ENCODE assay signal across 1 cellular context in the genomic region with DNA sequence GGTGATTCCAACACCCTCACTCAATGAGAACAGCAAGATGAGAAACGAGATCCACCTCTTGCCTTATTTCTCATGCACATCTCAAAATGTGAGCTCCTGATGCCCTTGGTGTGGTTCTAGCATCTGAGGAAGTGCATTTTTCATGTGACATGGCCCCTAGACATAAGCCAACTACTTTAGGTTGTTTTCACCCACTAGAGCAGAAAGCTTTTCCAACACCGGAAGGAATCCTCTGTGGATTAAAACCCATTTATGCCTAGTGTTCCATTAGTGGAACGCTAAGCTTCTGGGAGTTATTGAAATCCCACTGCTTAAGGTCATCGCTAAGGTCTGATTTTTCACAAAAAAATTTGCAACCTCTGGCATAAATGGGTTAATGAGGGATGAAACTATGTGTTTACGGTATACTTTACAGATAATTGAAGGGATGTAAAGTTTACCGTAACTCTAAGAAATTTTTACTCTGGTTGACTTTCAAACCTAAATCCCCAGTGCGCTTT.
A peak's percentile ranks its signal among the peaks of the same experiment; 100 is the strongest.
TF ChIP-seq lines count a peak whose summit lies in the region.

No MANE protein-coding gene starts in this region.

TF ChIP-seq in A549, 52 proteins besides CTCF, POLR2A, EP300 and RAD21 (continued from another document):
- TF ChIP-seq, protein P1, sequence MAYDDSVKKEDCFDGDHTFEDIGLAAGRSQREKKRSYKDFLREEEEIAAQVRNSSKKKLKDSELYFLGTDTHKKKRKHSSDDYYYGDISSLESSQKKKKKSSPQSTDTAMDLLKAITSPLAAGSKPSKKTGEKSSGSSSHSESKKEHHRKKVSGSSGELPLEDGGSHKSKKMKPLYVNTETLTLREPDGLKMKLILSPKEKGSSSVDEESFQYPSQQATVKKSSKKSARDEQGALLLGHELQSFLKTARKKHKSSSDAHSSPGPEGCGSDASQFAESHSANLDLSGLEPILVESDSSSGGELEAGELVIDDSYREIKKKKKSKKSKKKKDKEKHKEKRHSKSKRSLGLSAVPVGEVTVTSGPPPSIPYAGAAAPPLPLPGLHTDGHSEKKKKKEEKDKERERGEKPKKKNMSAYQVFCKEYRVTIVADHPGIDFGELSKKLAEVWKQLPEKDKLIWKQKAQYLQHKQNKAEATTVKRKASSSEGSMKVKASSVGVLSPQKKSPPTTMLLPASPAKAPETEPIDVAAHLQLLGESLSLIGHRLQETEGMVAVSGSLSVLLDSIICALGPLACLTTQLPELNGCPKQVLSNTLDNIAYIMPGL (CRISPR knock-in tag; IDR thresholded peaks at IDR 0.05; ENCODE audit: borderline replicate concordance): peak; percentile 81
- peak; percentile 77 for TF ChIP-seq ZSCAN20 (CRISPR knock-in tag; IDR thresholded peaks at IDR 0.05)
- TF ChIP-seq RFX5 (IDR thresholded peaks at IDR 0.05): no peak
- TF ChIP-seq HOXB13 (CRISPR knock-in tag; IDR thresholded peaks at IDR 0.05; ENCODE audit: low read depth): 0 out of 2 replicates have a peak, but pooled peaks have one; percentile 81
- TF ChIP-seq, protein P2, sequence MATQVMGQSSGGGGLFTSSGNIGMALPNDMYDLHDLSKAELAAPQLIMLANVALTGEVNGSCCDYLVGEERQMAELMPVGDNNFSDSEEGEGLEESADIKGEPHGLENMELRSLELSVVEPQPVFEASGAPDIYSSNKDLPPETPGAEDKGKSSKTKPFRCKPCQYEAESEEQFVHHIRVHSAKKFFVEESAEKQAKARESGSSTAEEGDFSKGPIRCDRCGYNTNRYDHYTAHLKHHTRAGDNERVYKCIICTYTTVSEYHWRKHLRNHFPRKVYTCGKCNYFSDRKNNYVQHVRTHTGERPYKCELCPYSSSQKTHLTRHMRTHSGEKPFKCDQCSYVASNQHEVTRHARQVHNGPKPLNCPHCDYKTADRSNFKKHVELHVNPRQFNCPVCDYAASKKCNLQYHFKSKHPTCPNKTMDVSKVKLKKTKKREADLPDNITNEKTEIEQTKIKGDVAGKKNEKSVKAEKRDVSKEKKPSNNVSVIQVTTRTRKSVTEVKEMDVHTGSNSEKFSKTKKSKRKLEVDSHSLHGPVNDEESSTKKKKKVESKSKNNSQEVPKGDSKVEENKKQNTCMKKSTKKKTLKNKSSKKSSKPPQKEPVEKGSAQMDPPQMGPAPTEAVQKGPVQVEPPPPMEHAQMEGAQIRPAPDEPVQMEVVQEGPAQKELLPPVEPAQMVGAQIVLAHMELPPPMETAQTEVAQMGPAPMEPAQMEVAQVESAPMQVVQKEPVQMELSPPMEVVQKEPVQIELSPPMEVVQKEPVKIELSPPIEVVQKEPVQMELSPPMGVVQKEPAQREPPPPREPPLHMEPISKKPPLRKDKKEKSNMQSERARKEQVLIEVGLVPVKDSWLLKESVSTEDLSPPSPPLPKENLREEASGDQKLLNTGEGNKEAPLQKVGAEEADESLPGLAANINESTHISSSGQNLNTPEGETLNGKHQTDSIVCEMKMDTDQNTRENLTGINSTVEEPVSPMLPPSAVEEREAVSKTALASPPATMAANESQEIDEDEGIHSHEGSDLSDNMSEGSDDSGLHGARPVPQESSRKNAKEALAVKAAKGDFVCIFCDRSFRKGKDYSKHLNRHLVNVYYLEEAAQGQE (IDR thresholded peaks at IDR 0.05): no peak
- no peak for TF ChIP-seq MYC (IDR thresholded peaks at IDR 0.05; ENCODE audit: borderline replicate concordance, low read length)
- TF ChIP-seq PHF8 (IDR thresholded peaks at IDR 0.05; ENCODE audit: borderline replicate concordance, low read depth): no peak
- TF ChIP-seq, protein P3, sequence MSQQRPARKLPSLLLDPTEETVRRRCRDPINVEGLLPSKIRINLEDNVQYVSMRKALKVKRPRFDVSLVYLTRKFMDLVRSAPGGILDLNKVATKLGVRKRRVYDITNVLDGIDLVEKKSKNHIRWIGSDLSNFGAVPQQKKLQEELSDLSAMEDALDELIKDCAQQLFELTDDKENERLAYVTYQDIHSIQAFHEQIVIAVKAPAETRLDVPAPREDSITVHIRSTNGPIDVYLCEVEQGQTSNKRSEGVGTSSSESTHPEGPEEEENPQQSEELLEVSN (IDR thresholded peaks at IDR 0.05; ENCODE audit: borderline replicate concordance, low read depth): no peak
- TF ChIP-seq JUN (IDR thresholded peaks at IDR 0.05): no peak; a peak in 1 of 5 replicates
- no peak for TF ChIP-seq GATA3 (IDR thresholded peaks at IDR 0.05; ENCODE audit: borderline replicate concordance)
- TF ChIP-seq CBX2 (IDR thresholded peaks at IDR 0.05; ENCODE audit: borderline replicate concordance, low read depth): no peak
- TF ChIP-seq HEYL (CRISPR knock-in tag; IDR thresholded peaks at IDR 0.05): peak; percentile 16; the same call in 1 of the 2 replicates
- no peak for TF ChIP-seq NR3C1 (IDR thresholded peaks at IDR 0.05)
- peak; percentile 50; the same call in 1 of the 2 replicates for TF ChIP-seq HOXB5 (CRISPR knock-in tag; IDR thresholded peaks at IDR 0.05)
- no peak for TF ChIP-seq SMC3 (IDR thresholded peaks at IDR 0.05)
- 0 out of 2 replicates have a peak, but pooled peaks have one; percentile 21 for TF ChIP-seq ZNF302 (CRISPR knock-in tag; IDR thresholded peaks at IDR 0.05)
- no peak for TF ChIP-seq HDAC2 (IDR thresholded peaks at IDR 0.05)
- no peak for TF ChIP-seq BHLHE40 (IDR thresholded peaks at IDR 0.05; ENCODE audit: low read depth, low read length)
- TF ChIP-seq, protein P4, sequence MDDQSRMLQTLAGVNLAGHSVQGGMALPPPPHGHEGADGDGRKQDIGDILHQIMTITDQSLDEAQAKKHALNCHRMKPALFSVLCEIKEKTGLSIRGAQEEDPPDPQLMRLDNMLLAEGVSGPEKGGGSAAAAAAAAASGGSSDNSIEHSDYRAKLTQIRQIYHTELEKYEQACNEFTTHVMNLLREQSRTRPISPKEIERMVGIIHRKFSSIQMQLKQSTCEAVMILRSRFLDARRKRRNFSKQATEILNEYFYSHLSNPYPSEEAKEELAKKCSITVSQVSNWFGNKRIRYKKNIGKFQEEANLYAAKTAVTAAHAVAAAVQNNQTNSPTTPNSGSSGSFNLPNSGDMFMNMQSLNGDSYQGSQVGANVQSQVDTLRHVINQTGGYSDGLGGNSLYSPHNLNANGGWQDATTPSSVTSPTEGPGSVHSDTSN (IDR thresholded peaks at IDR 0.05): 0 out of 2 replicates have a peak, but pooled peaks have one; percentile 32
- no peak for TF ChIP-seq KDM1A (IDR thresholded peaks at IDR 0.05; ENCODE audit: low read depth)
- TF ChIP-seq EHF (CRISPR knock-in tag; IDR thresholded peaks at IDR 0.05): peak; percentile 47; the same call in 1 of the 2 replicates
- 0 out of 2 replicates have a peak, but pooled peaks have one; percentile 6 for TF ChIP-seq FOSB (CRISPR knock-in tag; IDR thresholded peaks at IDR 0.05)
- no peak for TF ChIP-seq ZC3H11A (IDR thresholded peaks at IDR 0.05)
- no peak for TF ChIP-seq POLR2AphosphoS2 (conservative IDR thresholded peaks at IDR 0.05; ENCODE audit: low read length)
- no peak for TF ChIP-seq KDM5A (IDR thresholded peaks at IDR 0.05)
